In genomic region chr3:42569743-42570142, GRCh38 we compare ENCODE assay signal across 17 cellular contexts. TPM values are rescaled to one million over a fixed set of nuclear protein-coding genes. Genes with fewer than 3 reads are reported as not detected.
DNase-seq lines count a peak whose midpoint lies in the region; ATAC-seq lines count a peak whose summit lies in the region.
"Had no signal": no experiment of that assay in that cellular context is flagged by ENCODE, and none has a peak within 500 bp of the region (broad histone marks: within the 10 kb centered on the region; RNA-seq: fewer than 3 reads in every experiment).

No MANE protein-coding gene starts in this region.

- H3K27me3 ChIP-seq in CD4-positive, alpha-beta memory T cell (ENCODE audit: insufficient read depth, low read length) = no peaks in the 10 kb centered on the region
- no peaks in the 10 kb centered on the region for H3K27me3 ChIP-seq in mesendoderm (ENCODE audit: insufficient read depth, low read length, poor library complexity)
- H3K27me3 ChIP-seq: MG63 had no signal

- intact Hi-C loops in CD4-positive, alpha-beta memory T cell (cut with micrococcal nuclease) = no loop called here

- H3K4me1 ChIP-seq in CD4-positive, alpha-beta memory T cell (ENCODE audit: insufficient read depth, low read length) = no peaks in the 10 kb centered on the region
- H3K4me1 ChIP-seq in mesendoderm (ENCODE audit: control insufficient read depth, low read depth, low read length) = no peaks in the 10 kb centered on the region

- ATAC-seq in HG02588 (IDR thresholded peaks at IDR 0.05; ENCODE audit: unreplicated experiment) = no peak

- no peak overlapping the region for H3K4ac ChIP-seq in mesendoderm (ENCODE audit: low read depth, low read length)

- H3K9me3 Mint-ChIP-seq in CD4-positive, alpha-beta memory T cell = peaks cover 0 to 18% (median 8%) of the 10 kb centered on the region in 8 donors

- no CpG with 5 or more reads among the region's 2 CpGs for WGBS in mesendoderm (ENCODE audit: extremely low coverage, insufficient coverage, low lambda C conversion rate)

- peaks cover 8 to 23% (median 18%) of the 10 kb centered on the region in 4 donors for H3K4me1 Mint-ChIP-seq in CD4-positive, alpha-beta memory T cell

- no peak overlapping the region for H4K8ac ChIP-seq in mesendoderm (ENCODE audit: low read depth, low read length)

- H3K9me3 ChIP-seq in CD4-positive, alpha-beta memory T cell (ENCODE audit: control insufficient read depth in 1 of 2, low read length in 2 of 2) = no peaks in the 10 kb centered on the region
- H3K9me3 ChIP-seq: MG63 had no signal

- no peak overlapping the region for H3K23ac ChIP-seq in mesendoderm (ENCODE audit: low read length)

- H4K5ac ChIP-seq in mesendoderm (ENCODE audit: low read length) = no peak overlapping the region

- H3K36me3 ChIP-seq in CD4-positive, alpha-beta memory T cell (ENCODE audit: insufficient read depth, low read length) = peaks cover 34% of the 10 kb centered on the region
- peaks cover 3% of the 10 kb centered on the region for H3K36me3 ChIP-seq in mesendoderm (ENCODE audit: control insufficient read depth, insufficient read depth, low read length)

- H3K9ac ChIP-seq in mesendoderm (ENCODE audit: low read length) = no peak overlapping the region

- peaks cover 3% of the 10 kb centered on the region for H3K79me1 ChIP-seq in mesendoderm (ENCODE audit: low read length)

- no peak overlapping the region for H2BK15ac ChIP-seq in mesendoderm (replicated peaks; ENCODE audit: low read depth)

- no peak overlapping the region for H2BK5ac ChIP-seq in mesendoderm (ENCODE audit: low read length)

- no peak overlapping the region for H3K56ac ChIP-seq in mesendoderm (ENCODE audit: low read length)

- no peak overlapping the region for H2BK120ac ChIP-seq in mesendoderm (ENCODE audit: low read depth, low read length)

- no peaks in the 10 kb centered on the region for H3K27me3 Mint-ChIP-seq in CD4-positive, alpha-beta memory T cell

- peak overlapping the region in 4 of 7 donors; percentile 18 to 55 (median 42) for H3K27ac Mint-ChIP-seq in CD4-positive, alpha-beta memory T cell
- H3K27ac Mint-ChIP-seq: HFFc6; T-helper 1 cell treated with Interleukin-12 subunit alpha and Interleukin-12 subunit beta and Interleukin-4 antibody, amounts not matched to agents 30 μg/mL and 1 μg/mL, for 36 hours had no signal

- no peak overlapping the region for H3K18ac ChIP-seq in mesendoderm (ENCODE audit: low read length)

- H3K4me3 Mint-ChIP-seq in CD4-positive, alpha-beta memory T cell = no peak overlapping the region
- H3K4me3 Mint-ChIP-seq: HFFc6; T-helper 1 cell treated with Interleukin-12 subunit alpha and Interleukin-12 subunit beta and Interleukin-4 antibody, amounts not matched to agents 30 μg/mL and 1 μg/mL, for 36 hours had no signal

- DNase-seq in CD4-positive, alpha-beta memory T cell = no peak
- DNase-seq in D341Med (ENCODE audit: low spot score) = peak; percentile 36
- peak; percentile 42 for DNase-seq in NCI-H82 treated with DMSO at 0.1 percent for 48 hours (lab: John Stamatoyannopoulos, UW; ENCODE audit: unreplicated experiment)
- DNase-seq in mesendoderm = peak; percentile 28
- no peak for DNase-seq in NCI-H2029 treated with DMSO at 0.1 percent for 48 hours (lab: John Stamatoyannopoulos, UW)
- no peak for DNase-seq in T1000 (lab: John Stamatoyannopoulos, UW)
- DNase-seq: ACHN, DND-41, HFFc6, IMR-90, Karpas-422, MG63, NCI-H1092, NCI-H526, SIG-M5 had no signal

- H3K27ac ChIP-seq in CD4-positive, alpha-beta memory T cell (ENCODE audit: low read depth, low read length) = no peak overlapping the region
- H3K27ac ChIP-seq in mesendoderm (ENCODE audit: low read depth, low read length) = no peak overlapping the region

- H2AK5ac ChIP-seq in mesendoderm (ENCODE audit: low read length) = no peak overlapping the region

- H3K4me3 ChIP-seq in CD4-positive, alpha-beta memory T cell (ENCODE audit: low read length in 2 of 2) = no peak overlapping the region
- no peak overlapping the region for H3K4me3 ChIP-seq in mesendoderm (ENCODE audit: low read length)
- H3K4me3 ChIP-seq: MG63 had no signal

- CTCF ChIA-PET in CD4-positive, alpha-beta memory T cell (lab: Charles Lee; ENCODE audit: partially characterized antibody) = no interaction called here

- POLR2A ChIA-PET in CD4-positive, alpha-beta memory T cell (lab: Charles Lee; ENCODE audit: partially characterized antibody) = no interaction called here

- no peak overlapping the region for H3K4me2 ChIP-seq in mesendoderm (ENCODE audit: low read length)

- no peaks in the 10 kb centered on the region for H3K79me2 ChIP-seq in mesendoderm (ENCODE audit: control insufficient read depth, insufficient read depth, low read length)

- H3K36me3 Mint-ChIP-seq in CD4-positive, alpha-beta memory T cell = peaks cover 62 to 70% of the 10 kb centered on the region in 2 donors

RNA-seq across cellular contexts. Expression of gene SEC22C, which starts 12.0 kb away (rescaled TPM):
- total RNA-seq in CD4-positive, alpha-beta memory T cell = 10 to 100 TPM; 55.8 to 56.6 TPM
- polyA plus RNA-seq in CD4-positive, alpha-beta memory T cell = 10 to 100 TPM; 53.1 to 70.3 TPM
- polyA plus RNA-seq in mesendoderm (2013, experiment 1 of 2) = 23.5 TPM
- 24.1 TPM for polyA plus RNA-seq in mesendoderm (2013, experiment 2 of 2)

RNA-seq across cellular contexts. Expression of gene SS18L2, which starts 20.9 kb away (rescaled TPM):
- 10 to 100 TPM; 51.0 to 61.9 TPM for total RNA-seq in CD4-positive, alpha-beta memory T cell
- 100 to 1,000 TPM; 150 to 159 TPM for polyA plus RNA-seq in CD4-positive, alpha-beta memory T cell
- polyA plus RNA-seq in mesendoderm (2013, experiment 1 of 2) = 98.5 TPM
- polyA plus RNA-seq in mesendoderm (2013, experiment 2 of 2) = 94.4 TPM

RNA-seq across cellular contexts. Expression of gene NKTR, which starts 30.7 kb away (rescaled TPM):
- 100 to 1,000 TPM; 256 to 269 TPM for total RNA-seq in CD4-positive, alpha-beta memory T cell
- 10 to 100 TPM in 1 of 2 donors, 1 to 10 TPM in 1; 8.9 to 23.2 TPM for polyA plus RNA-seq in CD4-positive, alpha-beta memory T cell
- polyA plus RNA-seq in mesendoderm (2013, experiment 1 of 2) = 30.9 TPM
- 31.8 TPM for polyA plus RNA-seq in mesendoderm (2013, experiment 2 of 2)

Comparison
In these comparisons a context has a peak if more than half of its experiments do, and no peak if none do; other contexts are left out.
1. DNase-seq: peak in D341Med (single experiment), NCI-H82 treated with DMSO at 0.1 percent for 48 hours (single experiment) and mesendoderm (single experiment); none in CD4-positive, alpha-beta memory T cell (0 of 5), NCI-H2029 treated with DMSO at 0.1 percent for 48 hours (single experiment) and T1000 (single experiment).